8 cellular contexts compared by ENCODE assay signal in the genomic region with DNA sequence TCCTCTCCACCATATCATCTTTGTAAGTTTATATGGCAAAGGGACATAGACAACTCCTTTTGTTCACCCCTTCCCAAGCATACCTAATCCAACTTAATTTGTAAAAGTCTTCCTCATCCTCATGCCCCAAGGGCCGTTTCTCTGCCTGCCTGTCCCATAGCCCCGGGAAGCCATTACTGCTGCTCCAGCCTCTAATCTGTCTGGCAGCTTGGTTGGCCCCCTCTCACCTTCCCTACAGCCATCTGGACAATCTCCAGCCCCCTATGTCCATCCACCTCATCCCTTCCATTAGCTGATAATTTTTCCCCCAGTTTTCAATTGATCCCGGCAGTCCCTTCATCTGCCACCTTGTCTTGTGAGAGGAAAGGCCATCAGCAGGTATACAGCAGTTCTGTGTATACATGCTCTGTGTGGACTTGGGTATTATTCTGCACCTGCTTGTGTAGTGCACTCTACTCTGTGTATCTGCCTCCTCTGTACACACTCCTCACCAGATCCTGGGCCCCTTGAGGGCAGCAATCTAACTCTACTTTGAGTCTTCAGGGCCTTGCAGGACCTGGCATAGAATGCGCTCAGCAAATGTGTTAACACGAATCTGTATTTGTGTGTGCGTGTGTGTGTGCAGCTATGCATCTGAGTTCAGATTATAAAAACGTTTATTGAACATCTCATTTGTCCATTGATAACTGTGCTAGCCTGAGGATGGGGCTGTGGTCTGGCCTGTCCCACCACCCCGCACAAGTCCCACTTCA. TPM values are rescaled to one million over a fixed set of nuclear protein-coding genes. Genes with fewer than 3 reads are reported as not detected.
DNase-seq lines count a peak whose midpoint lies in the region; ATAC-seq and TF ChIP-seq lines count a peak whose summit lies in the region.

No MANE protein-coding gene starts in this region.

- no peaks in the 10 kb centered on the region for H3K27me3 Mint-ChIP-seq in natural killer cell (ENCODE audit: low read depth in 2 of 2)

- H3K4me3 Mint-ChIP-seq in natural killer cell = peak overlapping the region; percentile 72

- no peaks in the 10 kb centered on the region for H3K36me3 Mint-ChIP-seq in natural killer cell

- intact Hi-C loops in Right ventricle myocardium inferior (cut with DNase I) (loop anchor here (2.0 kb wide), 1 partner anchor 157 kb away; no protein-coding TSS in a partner anchor), Right ventricle myocardium superior (cut with DNase I) (loop anchor here (2.0 kb wide), 1 partner anchor 47 kb away; no protein-coding TSS in a partner anchor), OCI-LY7 (cut with micrococcal nuclease; ENCODE audit: unreplicated experiment) (loop anchor here (2.0 to 10.0 kb wide), 6 partner anchors 15 to 347 kb away; partner anchors contain the start of gene HDGF), natural killer cell (cut with micrococcal nuclease) (loop anchor here (2.0 to 5.0 kb wide), 2 partner anchors 15 to 167 kb away; partner anchors contain the start of genes CCT3 and TSACC)

- H3K9me3 ChIP-seq in OCI-LY7 (ENCODE audit: low read length) = no peaks in the 10 kb centered on the region

- peak overlapping the region; percentile 98 for H3K27ac ChIP-seq in OCI-LY7 (ENCODE audit: low read depth, low read length, poor library complexity, severe bottlenecking)

- peak; percentile 19; the same call in 1 of the 2 replicates for TF ChIP-seq CTCF in OCI-LY7 (conservative IDR thresholded peaks at IDR 0.05; ENCODE audit: low read length)
- no peak for TF ChIP-seq CTCF in natural killer cell (IDR thresholded peaks at IDR 0.05)

- H4K20me1 ChIP-seq in OCI-LY7 (ENCODE audit: insufficient read depth, low read length) = no peaks in the 10 kb centered on the region

- H3K4me2 ChIP-seq in OCI-LY7 (ENCODE audit: low read length) = peak overlapping the region; percentile 76

- H3K4me1 Mint-ChIP-seq in natural killer cell = peaks cover 64 to 71% of the 10 kb centered on the region in 2 donors

- POLR2A ChIA-PET in OCI-LY7 (lab: Charles Lee) = interaction anchor here (0.6 to 8.9 kb wide), 9 partner anchors 8 to 1002 kb away, joined by 3 to 179 read pairs (median 4); partner anchors contain the start of gene NAXE

- peak overlapping the region; percentile 58 for H3K4me3 ChIP-seq in OCI-LY7 (ENCODE audit: low read depth, low read length, poor library complexity, severe bottlenecking)

- H3K4me1 ChIP-seq in OCI-LY7 (ENCODE audit: insufficient read depth, low read length, poor library complexity, severe bottlenecking) = peaks cover 70% of the 10 kb centered on the region

- CTCF ChIA-PET in OCI-LY7 (lab: Charles Lee; ENCODE audit: unreplicated experiment) = interaction anchor here (0.6 to 1.7 kb wide), 3 partner anchors 15 to 23 kb away, joined by 3 to 12 read pairs (median 3); no protein-coding TSS in a partner anchor

- no peaks in the 10 kb centered on the region for H3K9me3 Mint-ChIP-seq in natural killer cell

- DNase-seq in Right ventricle myocardium inferior (ENCODE audit: missing footprints) (peak; percentile 41), Right ventricle myocardium superior (no peak), OCI-LY7 (ENCODE audit: low spot score) (peak; percentile 84), dermis blood vessel endothelial cell (peak; percentile 43), natural killer cell (no peak), NCI-H128 (lab: John Stamatoyannopoulos, UW; ENCODE audit: unreplicated experiment) (no peak)

- peak overlapping the region; percentile 96 to 99 for H3K27ac Mint-ChIP-seq in natural killer cell

- no TSS peak for BruUV-seq in OCI-LY7 (replicated peaks; lab: Mats Ljungman, UMichigan)

- H2AFZ ChIP-seq in OCI-LY7 (ENCODE audit: low read length) = peak overlapping the region; percentile 2; the same call in 1 of the 2 replicates

- H3K9me2 ChIP-seq in OCI-LY7 (ENCODE audit: insufficient read depth, low read length) = no peaks in the 10 kb centered on the region

- no peak for ATAC-seq in Right ventricle myocardium inferior
- no peak for ATAC-seq in Right ventricle myocardium superior (ENCODE audit: poor library complexity)
- no peak for ATAC-seq in natural killer cell
- no peak for ATAC-seq in GM21717 (IDR thresholded peaks at IDR 0.05; ENCODE audit: unreplicated experiment)
- no peak for ATAC-seq in HG03457 (IDR thresholded peaks at IDR 0.05; ENCODE audit: unreplicated experiment)

- H3K79me2 ChIP-seq in OCI-LY7 (ENCODE audit: insufficient read depth, low read depth, low read length) = peaks cover 33% of the 10 kb centered on the region

- peaks cover 9% of the 10 kb centered on the region for H3K36me3 ChIP-seq in OCI-LY7 (ENCODE audit: insufficient read depth, low read length)

RNA-seq across cellular contexts. Expression of gene MEF2D, which starts 3.7 kb away (rescaled TPM):
- total RNA-seq in Right ventricle myocardium inferior = 99.7 TPM
- 96.6 TPM for total RNA-seq in Right ventricle myocardium superior
- 23.4 and 42.7 TPM in 2 replicates for total RNA-seq in OCI-LY7 (2014; rRNA removed; shearing (Covaris generic))
- 92.3 and 101 TPM in 2 replicates for total RNA-seq in OCI-LY7 (2022)
- total RNA-seq in dermis blood vessel endothelial cell = 10.7 and 11.6 TPM in 2 replicates
- total RNA-seq in natural killer cell = 100 to 1,000 TPM; 232 to 298 (median 284) TPM

Comparison
In these comparisons a context has a peak if more than half of its experiments do, and no peak if none do; other contexts are left out.
1. DNase-seq: peak in Right ventricle myocardium inferior (single experiment), OCI-LY7 (single experiment) and dermis blood vessel endothelial cell (single experiment); none in Right ventricle myocardium superior (single experiment), natural killer cell (single experiment) and NCI-H128 (single experiment).